ENCODE assay signal across 1 cellular context in genomic region chr11:70110538-70111055, GRCh38.
TF ChIP-seq lines count a peak whose summit lies in the region.

No MANE protein-coding gene starts in this region.

TF ChIP-seq in K562, 482 proteins besides CTCF, POLR2A, EP300 and RAD21 (continued from another document):
- TF ChIP-seq ZBTB49 (CRISPR knock-in tag; IDR thresholded peaks at IDR 0.05; ENCODE audit: borderline replicate concordance) (no peak), CCAR2 (IDR thresholded peaks at IDR 0.05; ENCODE audit: low read depth, low read length) (no peak), SFPQ (IDR thresholded peaks at IDR 0.05; ENCODE audit: low read depth, low read length) (no peak)
TF ChIP-seq in K562: peak in this region for 1.
